15 cellular contexts compared by ENCODE assay signal in genomic region chr6:18021166-18021850, GRCh38.
"Had no signal": no experiment of that assay in that cellular context is flagged by ENCODE, and none has a peak within 500 bp of the region (broad histone marks: within the 10 kb centered on the region; RNA-seq: fewer than 3 reads in every experiment).

No MANE protein-coding gene starts in this region.

- H3K9me3 ChIP-seq: esophagus squamous epithelium, thyroid gland, vagina had no signal

- FAIRE-seq: kidney, small intestine had no signal

- H3K27me3 ChIP-seq: brain microvascular endothelial cell, esophagus squamous epithelium, thyroid gland, vagina had no signal

- H3K4me3 ChIP-seq: esophagus squamous epithelium, thyroid gland, vagina had no signal

- H3K36me3 Mint-ChIP-seq: activated naive CD8-positive, alpha-beta T cell had no signal

- DNase-seq: activated CD4-positive, alpha-beta T cell treated with anti-CD3 and anti-CD28 coated beads, Interleukin-2, amount 50 U/mL, for 48 hours; activated CD4-positive, CD25-positive, alpha-beta regulatory T cell treated with anti-CD3 and anti-CD28 coated beads, Interleukin-2, amount 50 U/mL, for 72 hours; activated gamma-delta T cell; activated T-cell treated with anti-CD3 and anti-CD28 coated beads, Interleukin-2, amount 50 U/mL, for 48 hours; amygdala; brain microvascular endothelial cell; esophagus squamous epithelium; foreskin fibroblast; head of caudate nucleus; kidney; small intestine; thyroid gland had no signal

- H3K4me3 Mint-ChIP-seq: activated naive CD8-positive, alpha-beta T cell; T-helper 2 cell treated with Interferon-gamma antibody and Interleukin-4, amounts not matched to agents 5 μg/mL and 100 μg/mL, for 36 hours had no signal

- H3K36me3 ChIP-seq: brain microvascular endothelial cell, esophagus squamous epithelium, thyroid gland, vagina had no signal

- H3K27ac ChIP-seq: brain microvascular endothelial cell, esophagus squamous epithelium, thyroid gland, vagina had no signal

- H3K4me1 ChIP-seq: thyroid gland had no signal

- H3K27ac Mint-ChIP-seq: activated naive CD8-positive, alpha-beta T cell; T-helper 2 cell treated with Interferon-gamma antibody and Interleukin-4, amounts not matched to agents 5 μg/mL and 100 μg/mL, for 36 hours had no signal
